Comparison of ENCODE assay signal across 1 cellular context in genomic region chr22:27871306-27872014, GRCh38.
TF ChIP-seq lines count a peak whose summit lies in the region.

No MANE protein-coding gene starts in this region.

TF ChIP-seq in HepG2, 621 proteins besides CTCF, POLR2A, EP300 and RAD21 (continued from another document):
- TF ChIP-seq, protein P1, sequence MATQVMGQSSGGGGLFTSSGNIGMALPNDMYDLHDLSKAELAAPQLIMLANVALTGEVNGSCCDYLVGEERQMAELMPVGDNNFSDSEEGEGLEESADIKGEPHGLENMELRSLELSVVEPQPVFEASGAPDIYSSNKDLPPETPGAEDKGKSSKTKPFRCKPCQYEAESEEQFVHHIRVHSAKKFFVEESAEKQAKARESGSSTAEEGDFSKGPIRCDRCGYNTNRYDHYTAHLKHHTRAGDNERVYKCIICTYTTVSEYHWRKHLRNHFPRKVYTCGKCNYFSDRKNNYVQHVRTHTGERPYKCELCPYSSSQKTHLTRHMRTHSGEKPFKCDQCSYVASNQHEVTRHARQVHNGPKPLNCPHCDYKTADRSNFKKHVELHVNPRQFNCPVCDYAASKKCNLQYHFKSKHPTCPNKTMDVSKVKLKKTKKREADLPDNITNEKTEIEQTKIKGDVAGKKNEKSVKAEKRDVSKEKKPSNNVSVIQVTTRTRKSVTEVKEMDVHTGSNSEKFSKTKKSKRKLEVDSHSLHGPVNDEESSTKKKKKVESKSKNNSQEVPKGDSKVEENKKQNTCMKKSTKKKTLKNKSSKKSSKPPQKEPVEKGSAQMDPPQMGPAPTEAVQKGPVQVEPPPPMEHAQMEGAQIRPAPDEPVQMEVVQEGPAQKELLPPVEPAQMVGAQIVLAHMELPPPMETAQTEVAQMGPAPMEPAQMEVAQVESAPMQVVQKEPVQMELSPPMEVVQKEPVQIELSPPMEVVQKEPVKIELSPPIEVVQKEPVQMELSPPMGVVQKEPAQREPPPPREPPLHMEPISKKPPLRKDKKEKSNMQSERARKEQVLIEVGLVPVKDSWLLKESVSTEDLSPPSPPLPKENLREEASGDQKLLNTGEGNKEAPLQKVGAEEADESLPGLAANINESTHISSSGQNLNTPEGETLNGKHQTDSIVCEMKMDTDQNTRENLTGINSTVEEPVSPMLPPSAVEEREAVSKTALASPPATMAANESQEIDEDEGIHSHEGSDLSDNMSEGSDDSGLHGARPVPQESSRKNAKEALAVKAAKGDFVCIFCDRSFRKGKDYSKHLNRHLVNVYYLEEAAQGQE (IDR thresholded peaks at IDR 0.05; ENCODE audit: borderline replicate concordance in 1 of 2, low read depth in 1 of 2, low read length in 2 of 2): no peak
- TF ChIP-seq ZNF670 (CRISPR knock-in tag; IDR thresholded peaks at IDR 0.05; ENCODE audit: borderline replicate concordance) (no peak), MYNN (CRISPR knock-in tag; IDR thresholded peaks at IDR 0.05; ENCODE audit: low read depth) (no peak), CCAR2 (optimal IDR thresholded peaks at IDR 0.05; ENCODE audit: low read depth, low read length) (no peak), ZNF570 (CRISPR knock-in tag; IDR thresholded peaks at IDR 0.05; ENCODE audit: borderline replicate concordance) (no peak), SNAPC5 (CRISPR knock-in tag; IDR thresholded peaks at IDR 0.05; ENCODE audit: borderline replicate concordance) (no peak), ETV5 (CRISPR knock-in tag; IDR thresholded peaks at IDR 0.05; ENCODE audit: borderline replicate concordance) (no peak), ZNF260 (CRISPR knock-in tag; IDR thresholded peaks at IDR 0.05; ENCODE audit: borderline replicate concordance, low read depth) (no peak), ZNF747 (CRISPR knock-in tag; IDR thresholded peaks at IDR 0.05; ENCODE audit: borderline replicate concordance) (no peak), ZNF749 (CRISPR knock-in tag; IDR thresholded peaks at IDR 0.05; ENCODE audit: borderline replicate concordance) (no peak), ZNF530 (CRISPR knock-in tag; IDR thresholded peaks at IDR 0.05; ENCODE audit: low read depth) (no peak), ZNF792 (CRISPR knock-in tag; IDR thresholded peaks at IDR 0.05) (no peak), ZNF205 (CRISPR knock-in tag; IDR thresholded peaks at IDR 0.05) (no peak)
TF ChIP-seq in HepG2: peak in this region for 0.
